Comparison of ENCODE assay signal across 11 cellular contexts in genomic region chr12:112096667-112097066, GRCh38. TPM values are rescaled to one million over a fixed set of nuclear protein-coding genes. Genes with fewer than 3 reads are reported as not detected.
DNase-seq lines count a peak whose midpoint lies in the region; ATAC-seq, FAIRE-seq and TF ChIP-seq lines count a peak whose summit lies in the region.
"Had no signal": no experiment of that assay in that cellular context is flagged by ENCODE, and none has a peak within 500 bp of the region (broad histone marks: within the 10 kb centered on the region; RNA-seq: fewer than 3 reads in every experiment).

No MANE protein-coding gene starts in this region.

- H3K4me1 ChIP-seq in mucosa of descending colon (ENCODE audit: low read depth) (no peaks in the 10 kb centered on the region), left ventricle myocardium inferior (peaks cover 18% of the 10 kb centered on the region)

- peak overlapping the region; percentile 3 for H3K27ac Mint-ChIP-seq in Calu3 (ENCODE audit: unreplicated experiment)
- H3K27ac Mint-ChIP-seq in activated T-helper 2 cell treated with anti-CD3 and anti-CD28 coated beads, Interferon-gamma antibody, Interleukin-2, Interleukin-4, amounts not matched to agents 10 μg/mL and 5 μg/mL and 100 μg/mL, durations not matched to agents 14 hours and 24 hours and 36 hours = peak overlapping the region; percentile 85

- intact Hi-C loops in Calu3 (cut with micrococcal nuclease; ENCODE audit: unreplicated experiment) (loop anchor here (1.0 kb wide), 1 partner anchor 12 kb away; the partner anchor contains the start of gene NAA25), mucosa of descending colon (cut with DNase I, micrococcal nuclease) (no loop called here), left ventricle myocardium inferior (cut with micrococcal nuclease) (no loop called here)
- intact Hi-C loops in activated T-helper 2 cell treated with anti-CD3 and anti-CD28 coated beads, Interferon-gamma antibody, Interleukin-2, Interleukin-4, amounts not matched to agents 10 μg/mL and 5 μg/mL and 100 μg/mL, durations not matched to agents 14 hours and 24 hours and 36 hours (cut with micrococcal nuclease) = loop anchor here (1.0 to 5.0 kb wide), 4 partner anchors 12 to 36 kb away; partner anchors contain the start of gene NAA25

- no peak overlapping the region for H3K27ac ChIP-seq in left ventricle myocardium inferior (replicated peaks)

- no peak for FAIRE-seq in D721Med (lab: Jason Lieb, UNC)

- BruUV-seq in Calu3 (replicated peaks; lab: Mats Ljungman, UMichigan) = no TSS peak

- no peak overlapping the region for H3K4me3 Mint-ChIP-seq in Calu3 (ENCODE audit: low read depth, unreplicated experiment)
- peak overlapping the region; percentile 21 for H3K4me3 Mint-ChIP-seq in activated T-helper 2 cell treated with anti-CD3 and anti-CD28 coated beads, Interferon-gamma antibody, Interleukin-2, Interleukin-4, amounts not matched to agents 10 μg/mL and 5 μg/mL and 100 μg/mL, durations not matched to agents 14 hours and 24 hours and 36 hours (ENCODE audit: low read depth)

- no peak for DNase-seq in Calu3
- DNase-seq in activated T-helper 2 cell treated with anti-CD3 and anti-CD28 coated beads, Interferon-gamma antibody, Interleukin-2, Interleukin-4, amounts not matched to agents 10 μg/mL and 5 μg/mL and 100 μg/mL, durations not matched to agents 14 hours and 24 hours and 36 hours (ENCODE audit: low spot score) = no peak
- no peak for DNase-seq in mucosa of descending colon
- DNase-seq in NCI-H1092 treated with DMSO at 0.1 percent for 48 hours (lab: John Stamatoyannopoulos, UW) = no peak
- DNase-seq in NCI-H1417 treated with DMSO at 0.1 percent for 48 hours (lab: John Stamatoyannopoulos, UW) = no peak
- DNase-seq in left ventricle myocardium inferior = no peak
- no peak for DNase-seq in D721Med (ENCODE audit: insufficient read length, low spot score)
- DNase-seq: central memory CD4-positive, alpha-beta T cell; NCI-H345; posterior cingulate gyrus had no signal

- H3K4me3 ChIP-seq in mucosa of descending colon (no peak overlapping the region), left ventricle myocardium inferior (no peak overlapping the region)

- no peaks in the 10 kb centered on the region for H3K27me3 ChIP-seq in left ventricle myocardium inferior (ENCODE audit: low read depth)

- H3K27me3 Mint-ChIP-seq in Calu3 (ENCODE audit: unreplicated experiment) = no peaks in the 10 kb centered on the region
- H3K27me3 Mint-ChIP-seq in activated T-helper 2 cell treated with anti-CD3 and anti-CD28 coated beads, Interferon-gamma antibody, Interleukin-2, Interleukin-4, amounts not matched to agents 10 μg/mL and 5 μg/mL and 100 μg/mL, durations not matched to agents 14 hours and 24 hours and 36 hours (ENCODE audit: low read depth) = no peaks in the 10 kb centered on the region

- H3K36me3 Mint-ChIP-seq in Calu3 (ENCODE audit: insufficient read depth, unreplicated experiment) = peaks cover 74% of the 10 kb centered on the region
- peaks cover 74% of the 10 kb centered on the region for H3K36me3 Mint-ChIP-seq in activated T-helper 2 cell treated with anti-CD3 and anti-CD28 coated beads, Interferon-gamma antibody, Interleukin-2, Interleukin-4, amounts not matched to agents 10 μg/mL and 5 μg/mL and 100 μg/mL, durations not matched to agents 14 hours and 24 hours and 36 hours (ENCODE audit: low read depth)

- H3K4me1 Mint-ChIP-seq in Calu3 (ENCODE audit: low read depth, unreplicated experiment) = peaks cover 24% of the 10 kb centered on the region
- H3K4me1 Mint-ChIP-seq in activated T-helper 2 cell treated with anti-CD3 and anti-CD28 coated beads, Interferon-gamma antibody, Interleukin-2, Interleukin-4, amounts not matched to agents 10 μg/mL and 5 μg/mL and 100 μg/mL, durations not matched to agents 14 hours and 24 hours and 36 hours (ENCODE audit: low read depth) = peaks cover 27% of the 10 kb centered on the region

- CTCF ChIA-PET in Calu3 (lab: Charles Lee) = interaction anchor here (0.6 to 0.7 kb wide), 2 partner anchors 155 to 187 kb away, joined by 3 to 4 read pairs; no protein-coding TSS in a partner anchor

- H3K36me3 ChIP-seq in mucosa of descending colon (ENCODE audit: low read depth) (peaks cover 2% of the 10 kb centered on the region), left ventricle myocardium inferior (peaks cover 48% of the 10 kb centered on the region)

- H3K9me3 ChIP-seq in mucosa of descending colon (no peaks in the 10 kb centered on the region), left ventricle myocardium inferior (replicated peaks) (no peaks in the 10 kb centered on the region)

- no peak for TF ChIP-seq CTCF in Calu3 (IDR thresholded peaks at IDR 0.05; ENCODE audit: unreplicated experiment)
- no peak for TF ChIP-seq CTCF in mucosa of descending colon (IDR thresholded peaks at IDR 0.05)
- no peak for TF ChIP-seq CTCF in left ventricle myocardium inferior (IDR thresholded peaks at IDR 0.05; ENCODE audit: borderline replicate concordance)
- no peak for TF ChIP-seq CTCF in D721Med (IDR thresholded peaks at IDR 0.05; ENCODE audit: insufficient read depth, missing control alignments)

- ATAC-seq in HG03159 (IDR thresholded peaks at IDR 0.05; ENCODE audit: unreplicated experiment) (peak; percentile 17), mucosa of descending colon (peak; percentile 75)

- H3K9me3 Mint-ChIP-seq in Calu3 (ENCODE audit: low read depth, unreplicated experiment) = no peaks in the 10 kb centered on the region
- no peaks in the 10 kb centered on the region for H3K9me3 Mint-ChIP-seq in activated T-helper 2 cell treated with anti-CD3 and anti-CD28 coated beads, Interferon-gamma antibody, Interleukin-2, Interleukin-4, amounts not matched to agents 10 μg/mL and 5 μg/mL and 100 μg/mL, durations not matched to agents 14 hours and 24 hours and 36 hours

RNA-seq across cellular contexts. Expression of gene NAA25, which starts 11.9 kb away (rescaled TPM):
- total RNA-seq in Calu3 (2022) (55.0 and 56.3 TPM in 2 replicates), mucosa of descending colon (10 to 100 TPM; 16.8 to 29.2 (median 17.9) TPM), left ventricle myocardium inferior (13.7 TPM)
- 43.3 and 48.7 TPM in 2 replicates for total RNA-seq in activated T-helper 2 cell treated with anti-CD3 and anti-CD28 coated beads, Interferon-gamma antibody, Interleukin-2, Interleukin-4, amounts not matched to agents 10 μg/mL and 5 μg/mL and 100 μg/mL, durations not matched to agents 14 hours and 24 hours and 36 hours

RNA-seq across cellular contexts. Expression of gene TRAFD1, which starts 28.7 kb away (rescaled TPM):
- total RNA-seq in Calu3 (2022) (38.8 and 40.7 TPM in 2 replicates), mucosa of descending colon (10 to 100 TPM; 34.0 to 59.6 (median 35.9) TPM), left ventricle myocardium inferior (19.8 TPM)
- total RNA-seq in activated T-helper 2 cell treated with anti-CD3 and anti-CD28 coated beads, Interferon-gamma antibody, Interleukin-2, Interleukin-4, amounts not matched to agents 10 μg/mL and 5 μg/mL and 100 μg/mL, durations not matched to agents 14 hours and 24 hours and 36 hours = 34.7 and 37.5 TPM in 2 replicates

Comparison
In these comparisons a context has a peak if more than half of its experiments do, and no peak if none do; other contexts are left out.
1. intact Hi-C loops: an anchor here in Calu3 (1.0 kb wide) and activated T-helper 2 cell treated with anti-CD3 and anti-CD28 coated beads, Interferon-gamma antibody, Interleukin-2, Interleukin-4, amounts not matched to agents 10 μg/mL and 5 μg/mL and 100 μg/mL, durations not matched to agents 14 hours and 24 hours and 36 hours (1.0 to 5.0 kb wide); none called in mucosa of descending colon and left ventricle myocardium inferior.